24 cellular contexts compared by ENCODE assay signal in the genomic region with DNA sequence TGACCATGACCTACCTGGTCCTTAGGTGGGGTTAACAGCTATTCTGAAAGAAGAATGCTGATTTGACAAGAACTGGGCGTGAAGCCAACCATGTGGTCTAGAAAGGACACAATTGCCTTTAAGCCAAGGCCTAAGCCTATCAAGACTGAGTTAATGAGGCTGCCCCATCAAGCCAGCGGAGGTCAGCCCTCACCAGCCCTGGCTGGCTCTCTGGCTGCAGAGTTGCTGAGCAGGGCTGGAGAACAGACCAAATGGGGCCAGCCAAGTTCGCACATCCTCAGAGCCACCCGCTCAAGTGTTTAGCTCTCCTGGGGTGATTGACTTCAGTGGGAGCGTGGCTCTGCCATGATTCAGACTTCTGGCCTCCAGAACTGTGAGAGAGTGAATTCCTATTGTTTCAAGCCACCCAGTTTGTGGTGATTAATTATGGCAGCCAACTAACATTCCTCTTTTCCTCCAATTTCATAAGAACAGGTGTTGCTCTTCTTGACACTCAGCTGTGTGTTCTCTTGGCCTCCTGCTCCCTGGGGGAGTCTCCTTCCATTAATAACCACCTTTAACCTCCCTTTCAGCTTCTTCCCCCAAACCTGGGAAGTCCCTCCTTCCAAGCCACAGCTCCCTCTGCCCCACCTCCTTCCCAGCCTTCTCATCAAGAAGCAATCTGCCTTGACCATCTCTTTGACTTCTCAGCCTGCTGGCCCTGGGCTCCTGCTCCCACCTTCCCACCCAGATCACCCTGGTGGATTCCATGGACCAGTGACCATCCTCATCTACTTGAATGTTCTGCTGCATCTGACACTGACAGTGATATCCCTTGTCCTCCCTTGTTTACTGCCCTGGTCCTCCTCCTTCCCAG. TPM values are rescaled to one million over a fixed set of nuclear protein-coding genes. Genes with fewer than 3 reads are reported as not detected.
DNase-seq lines count a peak whose midpoint lies in the region; ATAC-seq, FAIRE-seq and TF ChIP-seq lines count a peak whose summit lies in the region.
"Had no signal": no experiment of that assay in that cellular context is flagged by ENCODE, and none has a peak within 500 bp of the region (broad histone marks: within the 10 kb centered on the region; RNA-seq: fewer than 3 reads in every experiment).

No MANE protein-coding gene starts in this region.

- H3K4me3 ChIP-seq in breast epithelium (no peak overlapping the region), body of pancreas (no peak overlapping the region), kidney epithelial cell (ENCODE audit: low read depth, low read length) (no peak overlapping the region), uterus (no peak overlapping the region)
- H3K4me3 ChIP-seq: gastroesophageal sphincter had no signal

- H3K36me3 ChIP-seq in breast epithelium (no peaks in the 10 kb centered on the region), body of pancreas (replicated peaks in 1 of 2; ENCODE audit: insufficient read depth in 1 of 2, low read depth in 2 of 2) (no peaks in the 10 kb centered on the region), kidney epithelial cell (ENCODE audit: control insufficient read depth, insufficient read depth, low read length) (no peaks in the 10 kb centered on the region), uterus (no peaks in the 10 kb centered on the region)
- H3K36me3 ChIP-seq: gastroesophageal sphincter had no signal

- no peaks in the 10 kb centered on the region for H3K9me3 ChIP-seq in breast epithelium
- H3K9me3 ChIP-seq in body of pancreas, result no peaks in the 10 kb centered on the region
- H3K9me3 ChIP-seq in uterus, result no peaks in the 10 kb centered on the region
- H3K9me3 ChIP-seq: gastroesophageal sphincter, SK-N-SH had no signal

- peak; percentile 68 for ATAC-seq in body of pancreas
- ATAC-seq in HG03457 (IDR thresholded peaks at IDR 0.05; ENCODE audit: unreplicated experiment), result no peak
- ATAC-seq: CD8-positive, alpha-beta T cell; gastroesophageal sphincter; natural killer cell treated with Interleukin-12 subunit alpha and Interleukin-12 subunit beta and Interleukin-15 and Interleukin-18, amount 100 ng/mL, for 72 hours; stimulated activated naive CD8-positive, alpha-beta T cell treated with anti-CD3 and anti-CD28 coated beads, Interleukin-15, amount 100 ng/mL, for 72 hours had no signal

- H3K4me1 ChIP-seq in breast epithelium (peaks cover 0 to 7% of the 10 kb centered on the region in 2 donors), body of pancreas (peaks cover 70% of the 10 kb centered on the region), uterus (no peaks in the 10 kb centered on the region)

- no peak for TF ChIP-seq CTCF in MCF 10A (IDR thresholded peaks at IDR 0.05; ENCODE audit: unreplicated experiment)
- no peak for TF ChIP-seq CTCF in breast epithelium (IDR thresholded peaks at IDR 0.05)
- no peak for TF ChIP-seq CTCF in body of pancreas (IDR thresholded peaks at IDR 0.05)
- TF ChIP-seq CTCF in kidney epithelial cell (IDR thresholded peaks at IDR 0.05; ENCODE audit: insufficient read depth, low read length, poor library complexity, severe bottlenecking), result no peak
- no peak for TF ChIP-seq CTCF in uterus (IDR thresholded peaks at IDR 0.05)

- no peak for FAIRE-seq in urothelium cell line (lab: Jason Lieb, UNC)
- FAIRE-seq: GM12892, H1 had no signal

- WGBS in body of pancreas, 2 donors, result 51 to 53% methylated on average over 2 to 5 of the region's 5 CpGs

- TF ChIP-seq POLR2A in breast epithelium (IDR thresholded peaks at IDR 0.05) (no peak), body of pancreas (IDR thresholded peaks at IDR 0.05) (no peak), uterus (IDR thresholded peaks at IDR 0.05) (no peak)

- no peak overlapping the region for H3K27ac Mint-ChIP-seq in MCF 10A (ENCODE audit: low read depth, unreplicated experiment)
- H3K27ac Mint-ChIP-seq: activated naive CD4-positive, alpha-beta T cell treated with anti-CD3 and anti-CD28 coated beads, Interleukin-2, amount 50 U/mL, for 24 hours; CD8-positive, alpha-beta T cell; natural killer cell treated with Interleukin-12 subunit alpha and Interleukin-12 subunit beta and Interleukin-15 and Interleukin-18, amount 100 ng/mL, for 72 hours; stimulated activated naive CD8-positive, alpha-beta T cell treated with anti-CD3 and anti-CD28 coated beads, Interleukin-15, amount 100 ng/mL, for 72 hours had no signal

- DNase-seq in MCF 10A (ENCODE audit: unreplicated experiment) (peak; percentile 61), breast epithelium (ENCODE audit: low spot score in 2 of 2) (no peak), body of pancreas (peak; percentile 66 to 82 (median 77)), kidney epithelial cell (ENCODE audit: low read depth) (peak; percentile 69), urothelium cell line (ENCODE audit: low spot score) (peak; percentile 48), SHP77 (lab: John Stamatoyannopoulos, UW) (no peak), uterus (no peak)
- DNase-seq: activated CD4-positive, alpha-beta T cell treated with anti-CD3 and anti-CD28 coated beads, Interleukin-2, amount 50 U/mL, for 1 hour; activated T-cell treated with anti-CD3 and anti-CD28 coated beads for 4 hours; CD8-positive, alpha-beta T cell; Kasumi-1; NCI-H446 treated with DMSO at 0.1 percent for 48 hours; OCI-M1; SK-N-SH; stimulated activated naive CD8-positive, alpha-beta T cell treated with anti-CD3 and anti-CD28 coated beads, Interleukin-15, amount 100 ng/mL, for 72 hours had no signal

- H3K27me3 ChIP-seq in breast epithelium (no peaks in the 10 kb centered on the region), body of pancreas (no peaks in the 10 kb centered on the region), kidney epithelial cell (ENCODE audit: control insufficient read depth, insufficient read depth, low read length) (no peaks in the 10 kb centered on the region), uterus (no peaks in the 10 kb centered on the region)

- H3K27me3 Mint-ChIP-seq in MCF 10A (ENCODE audit: insufficient read depth, unreplicated experiment), result no peaks in the 10 kb centered on the region
- H3K27me3 Mint-ChIP-seq: central memory CD8-positive, alpha-beta T cell; stimulated activated naive CD8-positive, alpha-beta T cell treated with anti-CD3 and anti-CD28 coated beads, Interleukin-15, amount 100 ng/mL, for 72 hours had no signal

- H3K27ac ChIP-seq in breast epithelium (no peak overlapping the region), body of pancreas (peak overlapping the region; percentile 59 to 75 (median 67)), uterus (no peak overlapping the region)
- H3K27ac ChIP-seq: gastroesophageal sphincter had no signal

- H3K4me1 Mint-ChIP-seq in MCF 10A (ENCODE audit: insufficient read depth, unreplicated experiment), result peaks cover 8% of the 10 kb centered on the region
- H3K4me1 Mint-ChIP-seq: activated naive CD4-positive, alpha-beta T cell treated with anti-CD3 and anti-CD28 coated beads, Interleukin-2, amount 50 U/mL, for 24 hours; central memory CD8-positive, alpha-beta T cell; stimulated activated naive CD8-positive, alpha-beta T cell treated with anti-CD3 and anti-CD28 coated beads, Interleukin-15, amount 100 ng/mL, for 72 hours had no signal

- intact Hi-C loops in MCF 10A (cut with micrococcal nuclease), result no loop called here
- intact Hi-C loops in breast epithelium (cut with DNase I; ENCODE audit: low total_unique reads), result no loop called here
- intact Hi-C loops in body of pancreas (cut with DNase I), result no loop called here
- intact Hi-C loops in uterus (cut with DNase I; ENCODE audit: low total_unique reads), result no loop called here

- POLR2A ChIA-PET in MCF 10A (lab: Yijun Ruan, JAX), result no interaction called here

- no peak overlapping the region for H3K4me3 Mint-ChIP-seq in MCF 10A (ENCODE audit: unreplicated experiment)
- H3K4me3 Mint-ChIP-seq: activated naive CD4-positive, alpha-beta T cell treated with anti-CD3 and anti-CD28 coated beads, Interleukin-2, amount 50 U/mL, for 24 hours; CD8-positive, alpha-beta T cell; central memory CD8-positive, alpha-beta T cell; natural killer cell treated with Interleukin-12 subunit alpha and Interleukin-12 subunit beta and Interleukin-15 and Interleukin-18, amount 100 ng/mL, for 72 hours; stimulated activated naive CD8-positive, alpha-beta T cell treated with anti-CD3 and anti-CD28 coated beads, Interleukin-15, amount 100 ng/mL, for 72 hours had no signal

- no peaks in the 10 kb centered on the region for H3K9me3 Mint-ChIP-seq in MCF 10A (ENCODE audit: unreplicated experiment)
- H3K9me3 Mint-ChIP-seq: activated naive CD4-positive, alpha-beta T cell treated with anti-CD3 and anti-CD28 coated beads, Interleukin-2, amount 50 U/mL, for 24 hours; CD8-positive, alpha-beta T cell; central memory CD8-positive, alpha-beta T cell; natural killer cell treated with Interleukin-12 subunit alpha and Interleukin-12 subunit beta and Interleukin-15 and Interleukin-18, amount 100 ng/mL, for 72 hours; stimulated activated naive CD8-positive, alpha-beta T cell treated with anti-CD3 and anti-CD28 coated beads, Interleukin-15, amount 100 ng/mL, for 72 hours had no signal

- CTCF ChIA-PET in MCF 10A (lab: Yijun Ruan, JAX), result interaction anchor here (2.6 kb wide), 1 partner anchor 27 kb away, joined by 7 read pairs; no protein-coding TSS in a partner anchor

- no peaks in the 10 kb centered on the region for H3K36me3 Mint-ChIP-seq in MCF 10A (ENCODE audit: insufficient read depth, unreplicated experiment)
- H3K36me3 Mint-ChIP-seq: activated naive CD4-positive, alpha-beta T cell treated with anti-CD3 and anti-CD28 coated beads, Interleukin-2, amount 50 U/mL, for 24 hours; CD8-positive, alpha-beta T cell; natural killer cell treated with Interleukin-12 subunit alpha and Interleukin-12 subunit beta and Interleukin-15 and Interleukin-18, amount 100 ng/mL, for 72 hours had no signal

- no TSS peak for BruUV-seq in MCF 10A (replicated peaks; lab: Mats Ljungman, UMichigan)

RNA-seq across cellular contexts. Expression of gene SERPINA5, which starts 5.3 kb away (rescaled TPM):
- total RNA-seq in MCF 10A (2022) (0.35 TPM in 1 of 2 replicates, not detected in the other), breast epithelium (10 to 100 TPM in 2 of 3 donors, 1 to 10 TPM in 1; 4.3 to 32.9 (median 20.6) TPM), body of pancreas (100 to 1,000 TPM in 1 of 2 donors, 10 to 100 TPM in 1; 76.0 to 101 TPM), kidney epithelial cell (1.9 and 2.1 TPM in 2 replicates), uterus (10 to 100 TPM in 1 of 4 donors, 1 to 10 TPM in 2, under 1 TPM in 1; under 0.01 to 19.6 (median 3.2) TPM)
- total RNA-seq: CD8-positive, alpha-beta T cell; G401; natural killer cell treated with Interleukin-12 subunit alpha and Interleukin-12 subunit beta and Interleukin-15 and Interleukin-18, amount 100 ng/mL, for 72 hours had no signal

RNA-seq across cellular contexts. Expression of gene SERPINA4, which starts 14.7 kb away (rescaled TPM):
- total RNA-seq in MCF 10A (2022) (not detected in 2 replicates), breast epithelium (not detected), body of pancreas (10 to 100 TPM; 42.8 to 57.6 TPM), kidney epithelial cell (not detected in 2 replicates), uterus (under 1 TPM in 1 of 4 donors, not detected in 3; 0.28 TPM)
- total RNA-seq: CD8-positive, alpha-beta T cell; G401; gastroesophageal sphincter; H1; natural killer cell treated with Interleukin-12 subunit alpha and Interleukin-12 subunit beta and Interleukin-15 and Interleukin-18, amount 100 ng/mL, for 72 hours; urinary bladder had no signal

RNA-seq across cellular contexts. Expression of gene SERPINA3, which starts 36.2 kb away (rescaled TPM):
- total RNA-seq in MCF 10A (2022) (44.5 and 54.5 TPM in 2 replicates), breast epithelium (1,000 to 10,000 TPM in 2 of 3 donors, 10 to 100 TPM in 1; 88.7 to 1,840 (median 1,497) TPM), body of pancreas (1,000 to 10,000 TPM in 1 of 2 donors, 100 to 1,000 TPM in 1; 396 to 1,783 TPM), kidney epithelial cell (33.9 and 45.3 TPM in 2 replicates), uterus (100 to 1,000 TPM in 1 of 4 donors, 10 to 100 TPM in 1, 1 to 10 TPM in 2; 1.7 to 109 (median 17.6) TPM)
- total RNA-seq: CD8-positive, alpha-beta T cell; G401; H1; natural killer cell treated with Interleukin-12 subunit alpha and Interleukin-12 subunit beta and Interleukin-15 and Interleukin-18, amount 100 ng/mL, for 72 hours had no signal

Comparison
In these comparisons a context has a peak if more than half of its experiments do, and no peak if none do; other contexts are left out.
1. DNase-seq: peak in MCF 10A (single experiment), body of pancreas (4 of 4), kidney epithelial cell (single experiment) and urothelium cell line (single experiment); none in breast epithelium (0 of 2), SHP77 (0 of 2) and uterus (0 of 2).
2. H3K27ac ChIP-seq: peak in body of pancreas (4 of 4); none in breast epithelium (0 of 2) and uterus (0 of 2).
3. RNA of gene SERPINA4, which starts 14.7 kb away (total RNA-seq): 42.8 to 57.6 TPM in body of pancreas; not detected in MCF 10A, not detected in breast epithelium, not detected in kidney epithelial cell and 0.28 TPM in uterus; every median in the first group is over 10 times any median in the second.